Comparison of ENCODE assay signal across 14 cellular contexts in the genomic region with DNA sequence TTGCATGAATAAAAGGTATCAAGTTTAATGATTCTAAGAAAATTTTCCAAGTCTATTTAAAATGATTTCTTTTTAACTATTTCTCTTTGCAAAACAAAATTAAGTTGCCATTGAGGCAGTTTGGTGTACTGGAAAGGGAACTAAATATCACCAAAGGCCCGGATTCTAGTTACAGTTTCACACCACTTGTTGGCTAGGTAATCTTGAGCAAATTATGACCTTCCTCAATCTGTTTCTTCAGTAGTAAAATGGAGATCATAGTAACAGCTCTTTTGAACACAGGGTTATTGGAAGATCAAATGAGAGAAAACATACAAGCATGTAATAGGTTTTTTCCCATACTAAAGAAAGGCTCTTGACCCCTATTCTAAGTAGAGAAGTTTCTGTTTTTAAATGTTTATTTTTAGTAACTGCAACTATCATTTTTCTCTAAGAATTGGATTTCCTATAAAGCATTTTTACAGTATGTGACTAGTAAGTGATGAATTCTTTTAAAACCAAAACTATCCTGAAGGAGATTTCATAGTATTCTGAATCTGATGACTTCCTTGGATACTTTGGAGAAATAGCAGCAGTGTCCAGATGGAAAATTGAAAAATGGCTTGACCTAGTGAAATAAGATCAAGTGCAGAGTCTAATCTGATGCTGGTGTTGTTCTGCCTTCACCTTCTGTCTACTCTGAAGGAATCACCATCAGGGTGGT. TPM values are rescaled to one million over a fixed set of nuclear protein-coding genes. Genes with fewer than 3 reads are reported as not detected.
DNase-seq lines count a peak whose midpoint lies in the region; ATAC-seq and FAIRE-seq lines count a peak whose summit lies in the region.
"Had no signal": no experiment of that assay in that cellular context is flagged by ENCODE, and none has a peak within 500 bp of the region (broad histone marks: within the 10 kb centered on the region; RNA-seq: fewer than 3 reads in every experiment).

No MANE protein-coding gene starts in this region.

- ATAC-seq in GM21390 (IDR thresholded peaks at IDR 0.05; ENCODE audit: unreplicated experiment) (peak; percentile 74), HG03280 (IDR thresholded peaks at IDR 0.05; ENCODE audit: unreplicated experiment) (peak; percentile 76)
- ATAC-seq: natural killer cell had no signal

- no peak overlapping the region for H3K4ac ChIP-seq in neuronal stem cell (ENCODE audit: low read length)

- no CpG with 5 or more reads among the region's 1 CpG for WGBS in neuronal stem cell (ENCODE audit: extremely low coverage in 2 of 2, insufficient read length in 2 of 2, insufficient replicate concordance in 1 of 2), 2 donors

- H3K27ac ChIP-seq in neuronal stem cell (replicated peaks; ENCODE audit: low read length), result no peak overlapping the region
- H3K27ac ChIP-seq: testis had no signal

- H3K9ac ChIP-seq in neuronal stem cell (ENCODE audit: low read depth, low read length, poor library complexity), result no peak overlapping the region

- no peak overlapping the region for H2BK5ac ChIP-seq in neuronal stem cell (ENCODE audit: low read length)

- no peaks in the 10 kb centered on the region for H3K9me3 ChIP-seq in neuronal stem cell (replicated peaks in 1 of 2; ENCODE audit: control insufficient read depth in 2 of 2, insufficient read depth in 1 of 2, low read depth in 1 of 2, low read length in 2 of 2)
- H3K9me3 ChIP-seq: testis had no signal

- no peak overlapping the region for H4K91ac ChIP-seq in neuronal stem cell (ENCODE audit: low read depth, low read length, poor library complexity)

- DNase-seq in GM18507 (ENCODE audit: extremely low spot score, insufficient read length, low read depth), result no peak
- peak; percentile 63 for DNase-seq in fibroblast of peridontal ligament (ENCODE audit: extremely low read depth)
- DNase-seq in stimulated activated CD4-positive, alpha-beta T cell treated with anti-CD3 and anti-CD28 coated beads, Interleukin-4, amount 100 ng/mL, for 24 hours, result no peak
- no peak for DNase-seq in NCI-H1694 (lab: John Stamatoyannopoulos, UW)
- DNase-seq in activated naive CD4-positive, alpha-beta T cell treated with Interleukin-2 at 50 U/mL for 16 hours, result no peak
- no peak for DNase-seq in neuronal stem cell (ENCODE audit: low spot score)
- DNase-seq: anterior cingulate cortex, Calu3, natural killer cell, NCI-H2171, SIG-M5, testis had no signal

- H3K27me3 ChIP-seq in neuronal stem cell (ENCODE audit: control insufficient read depth in 3 of 3, insufficient read depth in 3 of 3, low read depth in 1 of 3, low read length in 3 of 3), result no peaks in the 10 kb centered on the region
- H3K27me3 ChIP-seq: testis had no signal

- H4K8ac ChIP-seq in neuronal stem cell (ENCODE audit: low read depth, low read length), result no peak overlapping the region

- no peaks in the 10 kb centered on the region for H3K79me1 ChIP-seq in neuronal stem cell (ENCODE audit: low read depth, low read length)

- no peak overlapping the region for H2AFZ ChIP-seq in neuronal stem cell (ENCODE audit: low read length)

- no peak overlapping the region for H2BK12ac ChIP-seq in neuronal stem cell (ENCODE audit: low read length)

- FAIRE-seq in GM18507 (lab: Jason Lieb, UNC), result peak; percentile 67

- peaks cover 6 to 36% of the 10 kb centered on the region in 2 donors for H3K36me3 ChIP-seq in neuronal stem cell (replicated peaks in 1 of 2; ENCODE audit: control insufficient read depth in 2 of 2, insufficient read depth in 2 of 2, low read length in 2 of 2)

- no peak overlapping the region for H3K4me3 ChIP-seq in neuronal stem cell (ENCODE audit: low read length in 2 of 2)
- H3K4me3 ChIP-seq: testis had no signal

- H3K4me2 ChIP-seq in neuronal stem cell (ENCODE audit: insufficient read depth, low read length, poor library complexity, severe bottlenecking), result no peak overlapping the region

- H3K23ac ChIP-seq in neuronal stem cell (ENCODE audit: low read depth, low read length, poor library complexity), result no peak overlapping the region

- H3K14ac ChIP-seq in neuronal stem cell (ENCODE audit: low read length), result no peak overlapping the region

- no peak overlapping the region for H2BK15ac ChIP-seq in neuronal stem cell (ENCODE audit: low read length)

- peaks cover 0 to 2% of the 10 kb centered on the region in 2 donors for H3K4me1 ChIP-seq in neuronal stem cell (ENCODE audit: control insufficient read depth in 2 of 2, insufficient read depth in 1 of 2, low read depth in 1 of 2, low read length in 2 of 2)

- no peak overlapping the region for H3K18ac ChIP-seq in neuronal stem cell (ENCODE audit: low read length)

- no peak overlapping the region for H2AK5ac ChIP-seq in neuronal stem cell (ENCODE audit: low read depth, low read length)

- H2BK120ac ChIP-seq in neuronal stem cell (ENCODE audit: low read depth, low read length), result no peak overlapping the region

RNA-seq across cellular contexts. Expression of gene SCAANT1, which starts 15.7 kb away (rescaled TPM):
- not detected for polyA plus RNA-seq in neuronal stem cell (2013, experiment 1 of 2)
- 0.78 TPM for polyA plus RNA-seq in neuronal stem cell (2013, experiment 2 of 2)

RNA-seq across cellular contexts. Expression of gene ATXN7, which starts 32.8 kb away (rescaled TPM):
- polyA plus RNA-seq in neuronal stem cell (2013, experiment 1 of 2), result 15.9 TPM
- 15.0 TPM for polyA plus RNA-seq in neuronal stem cell (2013, experiment 2 of 2)

RNA-seq across cellular contexts. Expression of gene THOC7, which starts 32.9 kb away (rescaled TPM):
- 83.3 TPM for polyA plus RNA-seq in neuronal stem cell (2013, experiment 1 of 2)
- polyA plus RNA-seq in neuronal stem cell (2013, experiment 2 of 2), result 87.3 TPM
